Comparison of ENCODE assay signal across 7 cellular contexts in the genomic region with DNA sequence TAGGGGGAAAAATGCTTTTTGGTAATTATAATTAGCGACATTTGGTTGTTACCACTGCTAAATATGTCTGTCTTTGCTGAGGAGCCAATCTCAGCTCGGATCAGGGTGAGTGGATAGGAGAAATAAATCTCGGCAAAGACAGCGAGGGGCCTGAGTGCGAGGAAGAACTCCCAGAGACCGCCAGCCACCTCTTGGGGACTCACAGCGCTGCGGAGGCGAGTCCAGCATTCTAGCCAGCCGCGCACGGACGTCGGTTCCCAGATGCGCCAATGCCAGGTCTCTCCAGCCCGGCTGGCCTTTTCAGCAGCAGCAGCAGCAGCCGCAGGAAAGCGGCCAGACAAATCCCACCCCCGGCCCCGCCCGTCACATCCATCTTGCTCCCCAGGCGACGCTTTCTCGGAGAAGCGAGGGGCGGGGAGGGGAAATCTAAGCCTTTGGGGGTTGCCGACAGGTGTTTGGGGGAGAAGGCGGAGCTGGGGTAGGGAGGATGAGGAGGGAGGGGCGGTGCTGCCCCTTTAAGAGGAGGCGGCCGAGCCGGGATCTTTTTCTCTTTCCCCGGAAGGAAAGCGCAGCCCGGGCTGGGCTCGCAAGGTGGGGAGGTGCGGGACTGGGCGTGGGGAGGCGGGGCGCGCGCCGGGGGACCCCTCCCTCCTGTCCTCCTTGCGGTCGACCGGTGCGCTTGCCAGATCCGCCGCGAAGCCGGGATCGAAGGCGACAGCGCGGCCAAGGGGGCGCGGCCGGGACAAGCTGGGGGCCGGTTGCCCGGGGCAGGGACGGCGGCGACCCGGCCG. TPM values are rescaled to one million over a fixed set of nuclear protein-coding genes. Genes with fewer than 3 reads are reported as not detected.
DNase-seq lines count a peak whose midpoint lies in the region; ATAC-seq, FAIRE-seq and TF ChIP-seq lines count a peak whose summit lies in the region.

ITGA3 (plus strand) TSS at position 685 of the 791 bp plus-strand sequence. CDS start 330 bp downstream, outside the sequence.

- POLR2A ChIA-PET in IMR-90 (lab: Charles Lee; ENCODE audit: unreplicated experiment), result no interaction called here
- POLR2A ChIA-PET in activated naive CD8-positive, alpha-beta T cell treated with anti-CD3 and anti-CD28 coated beads, Interleukin-2, amount 10 ng/mL, durations not matched to agents 7 days and 5 days (lab: Charles Lee), result interaction anchor here (1.3 to 2.8 kb wide), 2 partner anchors 25 to 39 kb away, joined by 4 to 14 read pairs; partner anchors contain the start of gene PDK2

- no peaks in the 10 kb centered on the region for H3K36me3 ChIP-seq in IMR-90 (ENCODE audit: control insufficient read depth, insufficient read depth, low read length)
- no peaks in the 10 kb centered on the region for H3K36me3 ChIP-seq in osteoblast (ENCODE audit: insufficient read depth, low read length)
- no peaks in the 10 kb centered on the region for H3K36me3 ChIP-seq in transverse colon

- in situ Hi-C loops in IMR-90 (cut with MboI; ENCODE audit: low sequenced_read_pairs) (no loop called here), transverse colon (cut with MboI; ENCODE audit: low pct_ligation_motif_present in 1 of 4, low pct_unique_long_range_greater_than_20kb in 1 of 4, low sequenced_read_pairs in 3 of 4) (no loop called here)

- 2% methylated on average over 22 of the region's 65 CpGs; no CpG with 5 or more reads in 1 of the 2 experiments for WGBS in IMR-90 (ENCODE audit: extremely low coverage in 2 of 2, insufficient read length in 1 of 2), 2 experiments
- WGBS in transverse colon (ENCODE audit: low coverage in 1 of 2), 2 donors, result 0 to 1% methylated on average over 12 to 60 of the region's 65 CpGs

- H2BK120ac ChIP-seq in IMR-90 (ENCODE audit: low read depth, low read length), result peak within 1 kb of the TSS; percentile 90

- no peak for TF ChIP-seq EP300 in transverse colon (IDR thresholded peaks at IDR 0.05; ENCODE audit: low read depth)

- H3K27me3 ChIP-seq in IMR-90 (ENCODE audit: control insufficient read depth, insufficient read depth, low read length), result no peaks in the 10 kb centered on the region
- H3K27me3 ChIP-seq in osteoblast (ENCODE audit: insufficient read depth, low read length), result no peaks in the 10 kb centered on the region
- no peaks in the 10 kb centered on the region for H3K27me3 ChIP-seq in transverse colon

- peak within 1 kb of the TSS; percentile 63 for H2BK20ac ChIP-seq in IMR-90 (ENCODE audit: low read depth, low read length)

- no peak for TF ChIP-seq RAD21 in IMR-90 (IDR thresholded peaks at IDR 0.05; ENCODE audit: low read length)

- TF ChIP-seq POLR2A in IMR-90 (IDR thresholded peaks at IDR 0.05; ENCODE audit: low read depth, low read length) (peak; percentile 73; the same call in 1 of the 2 replicates), transverse colon (IDR thresholded peaks at IDR 0.05) (peak; percentile 73)

- H3K4me1 Mint-ChIP-seq in activated naive CD8-positive, alpha-beta T cell treated with anti-CD3 and anti-CD28 coated beads, Interleukin-2, amount 10 ng/mL, durations not matched to agents 7 days and 5 days, result peaks cover 41% of the 10 kb centered on the region
- peaks cover 33% of the 10 kb centered on the region for H3K4me1 Mint-ChIP-seq in glutamatergic neuron (ENCODE audit: low read depth, unreplicated experiment)

- no peaks in the 10 kb centered on the region for H3K9me3 Mint-ChIP-seq in activated naive CD8-positive, alpha-beta T cell treated with anti-CD3 and anti-CD28 coated beads, Interleukin-2, amount 10 ng/mL, durations not matched to agents 7 days and 5 days
- H3K9me3 Mint-ChIP-seq in glutamatergic neuron (ENCODE audit: unreplicated experiment), result peaks cover 5% of the 10 kb centered on the region

- H2AFZ ChIP-seq in IMR-90 (replicated peaks; ENCODE audit: low read length, poor library complexity), result peak within 1 kb of the TSS; percentile 85
- peak within 1 kb of the TSS; percentile 90 for H2AFZ ChIP-seq in osteoblast (ENCODE audit: low read length)

- no peaks in the 10 kb centered on the region for H3K27me3 Mint-ChIP-seq in activated naive CD8-positive, alpha-beta T cell treated with anti-CD3 and anti-CD28 coated beads, Interleukin-2, amount 10 ng/mL, durations not matched to agents 7 days and 5 days
- peaks cover 18% of the 10 kb centered on the region for H3K27me3 Mint-ChIP-seq in glutamatergic neuron (ENCODE audit: unreplicated experiment)

- intact Hi-C loops in IMR-90 (cut with micrococcal nuclease) (loop anchor here (1.0 kb wide), 1 partner anchor 28 kb away; no protein-coding TSS in a partner anchor), transverse colon (cut with DNase I; ENCODE audit: low total_unique reads) (no loop called here)

- H2BK5ac ChIP-seq in IMR-90 (ENCODE audit: low read depth, low read length, poor library complexity, severe bottlenecking), result peak within 1 kb of the TSS; percentile 79

- no TSS peak for BruUV-seq in IMR-90 (replicated peaks; lab: Mats Ljungman, UMichigan)

- H3K56ac ChIP-seq in IMR-90 (ENCODE audit: extremely low read depth, insufficient read depth, low read length), result peak within 1 kb of the TSS; percentile 54

- H3K4ac ChIP-seq in IMR-90 (ENCODE audit: low read depth, low read length), result peak within 1 kb of the TSS; percentile 86

- H3K36me3 Mint-ChIP-seq in activated naive CD8-positive, alpha-beta T cell treated with anti-CD3 and anti-CD28 coated beads, Interleukin-2, amount 10 ng/mL, durations not matched to agents 7 days and 5 days, result no peaks in the 10 kb centered on the region
- H3K36me3 Mint-ChIP-seq in glutamatergic neuron (ENCODE audit: unreplicated experiment), result no peaks in the 10 kb centered on the region

- FAIRE-seq in GM18507 (lab: Jason Lieb, UNC), result peak; percentile 44

- peak within 1 kb of the TSS; percentile 59 for H3K9ac ChIP-seq in IMR-90 (ENCODE audit: low read depth, low read length)

- H4K8ac ChIP-seq in IMR-90 (ENCODE audit: low read depth in 2 of 2, low read length in 2 of 2), result peak within 1 kb of the TSS; percentile 66 to 89

- H3K27ac ChIP-seq in IMR-90 (ENCODE audit: insufficient read depth, low read length) (peak within 1 kb of the TSS; percentile 57), osteoblast (ENCODE audit: low read depth, low read length) (peak within 1 kb of the TSS; percentile 88), transverse colon (peak within 1 kb of the TSS; percentile 93 to 98 (median 96))

- CTCF ChIA-PET in IMR-90 (lab: Yijun Ruan, JAX), result interaction anchor here (1.1 to 3.1 kb wide), 4 partner anchors 14 to 39 kb away, joined by 4 to 11 read pairs (median 6); no protein-coding TSS in a partner anchor

- H4K20me1 ChIP-seq in IMR-90 (ENCODE audit: insufficient read depth, low read length), result peaks cover 11% of the 10 kb centered on the region; the same call in 1 of the 2 replicates
- peaks cover 5% of the 10 kb centered on the region for H4K20me1 ChIP-seq in osteoblast (ENCODE audit: insufficient read depth, low read length)

- H3K79me1 ChIP-seq in IMR-90 (ENCODE audit: low read depth in 1 of 2, low read length in 2 of 2), result peaks cover 2 to 78% of the 10 kb centered on the region in 2 experiments; a peak in 2 of 4 replicates

- peak within 1 kb of the TSS; percentile 83 for H3K4me2 ChIP-seq in IMR-90 (ENCODE audit: low read depth, low read length)
- H3K4me2 ChIP-seq in osteoblast (ENCODE audit: insufficient read depth, low read length), result peak within 1 kb of the TSS; percentile 98

- H3K14ac ChIP-seq in IMR-90 (replicated peaks; ENCODE audit: low read depth, low read length), result peak within 1 kb of the TSS; percentile 94

- peak within 1 kb of the TSS; percentile 91 for H3K23ac ChIP-seq in IMR-90 (ENCODE audit: low read depth, low read length)

- H2BK15ac ChIP-seq in IMR-90 (ENCODE audit: low read depth, low read length), result peak within 1 kb of the TSS; percentile 41; the same call in 2 of the 3 replicates

- ATAC-seq in IMR-90 (ENCODE audit: low read depth), result peak; percentile 46
- ATAC-seq in activated naive CD8-positive, alpha-beta T cell treated with anti-CD3 and anti-CD28 coated beads, Interleukin-2, amount 10 ng/mL, durations not matched to agents 7 days and 5 days (ENCODE audit: low read depth), result peak; percentile 49

- DNase-seq in GM18507 (ENCODE audit: extremely low spot score, insufficient read length, low read depth) (peak; percentile 33), IMR-90 (peak; percentile 85), SK-N-DZ (ENCODE audit: low spot score) (peak; percentile 64), glutamatergic neuron (peak; percentile 83), osteoblast (ENCODE audit: insufficient read length, low spot score, missing footprints) (peak; percentile 97), transverse colon (peak; percentile 90)
- peak; percentile 73 for DNase-seq in activated naive CD8-positive, alpha-beta T cell treated with anti-CD3 and anti-CD28 coated beads, Interleukin-2, amount 10 ng/mL, durations not matched to agents 7 days and 5 days

- peak within 1 kb of the TSS; percentile 95 for H2AK9ac ChIP-seq in IMR-90 (replicated peaks; ENCODE audit: low read depth, low read length, poor library complexity)

- H3K18ac ChIP-seq in IMR-90 (ENCODE audit: low read depth, low read length), result peak within 1 kb of the TSS; percentile 25; the same call in 1 of the 2 replicates

- peak within 1 kb of the TSS; percentile 91 for H4K91ac ChIP-seq in IMR-90 (ENCODE audit: insufficient read depth, low read depth, low read length)

- peaks cover 53% of the 10 kb centered on the region for H3K4me1 ChIP-seq in IMR-90 (ENCODE audit: control insufficient read depth, insufficient read depth, low read length)
- peaks cover 70% of the 10 kb centered on the region for H3K4me1 ChIP-seq in osteoblast (ENCODE audit: insufficient read depth, low read length)
- peaks cover 38 to 65% (median 55%) of the 10 kb centered on the region in 4 donors for H3K4me1 ChIP-seq in transverse colon

- peak within 1 kb of the TSS; percentile 87 for H2AK5ac ChIP-seq in IMR-90 (ENCODE audit: low read depth, low read length)

- dilution Hi-C loops in IMR-90 (cut with HindIII; ENCODE audit: low sequenced_read_pairs, unreplicated experiment), result no loop called here

- H3K4me3 ChIP-seq in IMR-90 (ENCODE audit: insufficient read depth, low read depth, low read length) (peak within 1 kb of the TSS; percentile 93), osteoblast (ENCODE audit: insufficient read depth, low read length) (peak within 1 kb of the TSS; percentile 79), transverse colon (peak within 1 kb of the TSS; percentile 67 to 83 (median 77))

- H3K9me3 ChIP-seq in IMR-90 (ENCODE audit: control insufficient read depth, insufficient read depth, low read length) (no peaks in the 10 kb centered on the region), osteoblast (ENCODE audit: low read depth, low read length) (no peaks in the 10 kb centered on the region), transverse colon (no peaks in the 10 kb centered on the region)

- peaks cover 63% of the 10 kb centered on the region for H3K79me2 ChIP-seq in osteoblast (ENCODE audit: insufficient read depth, low read length)

- H3K9me1 ChIP-seq in IMR-90 (ENCODE audit: insufficient read depth, low read length), result peaks cover 56% of the 10 kb centered on the region

- peak within 1 kb of the TSS; percentile 91 for H3K4me3 Mint-ChIP-seq in activated naive CD8-positive, alpha-beta T cell treated with anti-CD3 and anti-CD28 coated beads, Interleukin-2, amount 10 ng/mL, durations not matched to agents 7 days and 5 days
- peak within 1 kb of the TSS; percentile 88 for H3K4me3 Mint-ChIP-seq in glutamatergic neuron (ENCODE audit: unreplicated experiment)

- no peak for TF ChIP-seq CTCF in IMR-90 (conservative IDR thresholded peaks at IDR 0.05; ENCODE audit: low read depth, low read length)
- TF ChIP-seq CTCF in glutamatergic neuron (IDR thresholded peaks at IDR 0.05; ENCODE audit: partially characterized antibody, unreplicated experiment), result no peak
- TF ChIP-seq CTCF in osteoblast (IDR thresholded peaks at IDR 0.05; ENCODE audit: extremely low read depth, low read depth, low read length), result no peak
- peak in 1 of 5 experiments; percentile 3 for TF ChIP-seq CTCF in transverse colon (IDR thresholded peaks at IDR 0.05)

- H3K27ac Mint-ChIP-seq in activated naive CD8-positive, alpha-beta T cell treated with anti-CD3 and anti-CD28 coated beads, Interleukin-2, amount 10 ng/mL, durations not matched to agents 7 days and 5 days, result peak within 1 kb of the TSS; percentile 66
- H3K27ac Mint-ChIP-seq in glutamatergic neuron (ENCODE audit: unreplicated experiment), result peak within 1 kb of the TSS; percentile 78

- peak within 1 kb of the TSS; percentile 73; the same call in 1 of the 2 replicates for H4K5ac ChIP-seq in IMR-90 (ENCODE audit: low read depth, low read length)

RNA-seq across cellular contexts. Expression of gene ITGA3, which starts in this region (rescaled TPM):
- total RNA-seq in IMR-90 (2012; rRNA removed) (78.0 and 80.0 TPM in 2 replicates), glutamatergic neuron (ENCODE audit: unreplicated experiment) (13.2 TPM), osteoblast (73.4 and 81.4 TPM in 2 replicates), transverse colon (100 to 1,000 TPM; 147 to 294 (median 171) TPM)
- polyA plus RNA-seq in IMR-90 (2012; rRNA removed), result 202 and 213 TPM in 2 replicates
- polyA plus RNA-seq in IMR-90 (2012; cell fraction: cytosol; rRNA removed), result 91.6 and 164 TPM in 2 replicates
- polyA plus RNA-seq in IMR-90 (2012; cell fraction: nucleus; rRNA removed; ENCODE audit: low replicate concordance), result 230 and 543 TPM in 2 replicates
- polyA plus RNA-seq in SK-N-DZ (2014; cell fraction: cytosol; rRNA removed), result 0.78 and 1.8 TPM in 2 replicates
- polyA plus RNA-seq in SK-N-DZ (2014; cell fraction: nucleus; rRNA removed), result 1.8 and 3.1 TPM in 2 replicates
- total RNA-seq in activated naive CD8-positive, alpha-beta T cell treated with anti-CD3 and anti-CD28 coated beads, Interleukin-2, amount 10 ng/mL, durations not matched to agents 7 days and 5 days, result 10 to 100 TPM in 1 of 2 experiments, 1 to 10 TPM in 1; 6.9 to 14.0 TPM

Comparison
In these comparisons a context has a peak if more than half of its experiments do, and no peak if none do; other contexts are left out.
1. Peak in every context shown above with its lines: DNase-seq, ATAC-seq, H3K4me3 ChIP-seq and H3K27ac ChIP-seq.
2. DNase-seq: peak in every context shown above with its lines; median percentile 97 in osteoblast; 90 in transverse colon; 85 in IMR-90; 83 in glutamatergic neuron; 73 in activated naive CD8-positive, alpha-beta T cell treated with anti-CD3 and anti-CD28 coated beads, Interleukin-2, amount 10 ng/mL, durations not matched to agents 7 days and 5 days; 64 in SK-N-DZ; 33 in GM18507.